In the genomic region with DNA sequence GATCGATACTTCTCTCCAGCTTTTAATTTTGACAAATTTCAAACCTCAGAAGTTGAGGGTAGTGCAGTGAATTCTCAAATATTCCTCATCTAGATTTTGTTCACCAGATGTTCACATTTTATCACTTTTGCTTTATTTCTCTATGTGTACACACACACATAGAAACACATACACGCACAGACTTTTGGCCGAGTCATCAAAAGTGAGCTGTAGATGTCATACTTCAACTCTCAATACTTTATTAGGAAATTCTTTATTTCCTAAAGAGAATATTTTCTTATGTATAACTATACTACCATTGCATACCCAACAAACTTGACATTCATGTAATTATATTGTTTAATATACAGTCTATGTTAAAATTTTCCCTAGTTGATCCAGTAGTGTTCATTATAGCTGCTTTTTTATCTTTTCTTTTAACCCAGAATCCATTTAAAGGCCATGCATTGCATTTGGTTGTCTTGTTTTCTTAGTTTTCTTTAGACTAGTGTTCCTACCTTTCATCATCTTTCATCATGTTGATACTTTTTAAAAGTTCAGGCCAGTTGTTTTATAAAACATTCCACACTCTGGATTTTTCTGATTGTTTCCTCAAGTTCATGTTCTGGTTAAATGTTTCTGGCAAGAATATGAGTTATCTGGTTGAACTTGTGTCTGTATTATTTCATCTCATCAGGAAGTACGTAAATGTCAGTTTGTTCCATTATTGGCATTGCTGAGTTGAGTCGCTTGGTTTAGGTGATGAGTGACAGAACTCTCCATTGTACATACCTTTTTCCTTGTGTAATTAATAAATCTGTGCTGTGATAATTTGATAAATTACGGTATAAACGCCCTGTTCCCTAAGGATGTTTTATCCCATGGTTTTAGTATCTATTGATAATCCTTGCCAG, we compare ENCODE assay signal across 19 cellular contexts.
"Had no signal": no experiment of that assay in that cellular context is flagged by ENCODE, and none has a peak within 500 bp of the region (broad histone marks: within the 10 kb centered on the region; RNA-seq: fewer than 3 reads in every experiment).

No MANE protein-coding gene starts in this region.

- H3K4me3 Mint-ChIP-seq: activated CD4-positive, alpha-beta memory T cell treated with anti-CD3 and anti-CD28 coated beads for 36 hours; activated T-helper 1 cell treated with anti-CD3 and anti-CD28 coated beads, Interleukin-12 subunit alpha, Interleukin-12 subunit beta, Interleukin-2, Interleukin-4 antibody, amounts not matched to agents 30 ng/mL and 10 ng/mL and 1 ng/mL, durations not matched to agents 14 hours and 24 hours and 36 hours; mesothelial cell of epicardium; T-helper 2 cell treated with Interferon-gamma antibody and Interleukin-4, amounts not matched to agents 5 μg/mL and 100 μg/mL, for 36 hours had no signal

- H3K36me3 ChIP-seq: colonic mucosa had no signal

- H3K4me3 ChIP-seq: colonic mucosa, gastroesophageal sphincter, heart right ventricle, lower lobe of right lung, stomach, thoracic aorta, upper lobe of right lung had no signal

- H3K27ac ChIP-seq: colonic mucosa, gastroesophageal sphincter, lower lobe of right lung, stomach, thoracic aorta, upper lobe of right lung had no signal

- H3K27me3 ChIP-seq: colonic mucosa, gastroesophageal sphincter, heart right ventricle, stomach, upper lobe of right lung had no signal

- H3K9me3 Mint-ChIP-seq: activated CD4-positive, alpha-beta memory T cell treated with anti-CD3 and anti-CD28 coated beads for 36 hours; activated T-helper 1 cell treated with anti-CD3 and anti-CD28 coated beads, Interleukin-12 subunit alpha, Interleukin-12 subunit beta, Interleukin-2, Interleukin-4 antibody, amounts not matched to agents 30 ng/mL and 10 ng/mL and 1 ng/mL, durations not matched to agents 14 hours and 24 hours and 36 hours; mesothelial cell of epicardium; T-helper 2 cell treated with Interferon-gamma antibody and Interleukin-4, amounts not matched to agents 5 μg/mL and 100 μg/mL, for 36 hours had no signal

- H3K9me3 ChIP-seq: colonic mucosa, gastroesophageal sphincter, heart right ventricle, lower lobe of right lung, stomach, thoracic aorta, upper lobe of right lung had no signal

- H3K27ac Mint-ChIP-seq: activated CD4-positive, alpha-beta memory T cell treated with anti-CD3 and anti-CD28 coated beads for 36 hours; activated T-helper 1 cell treated with anti-CD3 and anti-CD28 coated beads, Interleukin-12 subunit alpha, Interleukin-12 subunit beta, Interleukin-2, Interleukin-4 antibody, amounts not matched to agents 30 ng/mL and 10 ng/mL and 1 ng/mL, durations not matched to agents 14 hours and 24 hours and 36 hours; mesothelial cell of epicardium; progenitor cell of endocrine pancreas; T-helper 2 cell treated with Interferon-gamma antibody and Interleukin-4, amounts not matched to agents 5 μg/mL and 100 μg/mL, for 36 hours had no signal

- ATAC-seq: gastroesophageal sphincter, left colon, lower lobe of right lung, right cardiac atrium, upper lobe of right lung had no signal

- DNase-seq: activated CD4-positive, alpha-beta memory T cell treated with anti-CD3 and anti-CD28 coated beads for 36 hours; activated naive CD4-positive, alpha-beta T cell; colonic mucosa; effector CD8-positive, alpha-beta T cell; heart right ventricle; left colon; lower lobe of right lung; right cardiac atrium; small intestine; stimulated activated CD4-positive, alpha-beta T cell treated with anti-CD3 and anti-CD28 coated beads, Interleukin-4, amount 100 ng/mL, for 4 hours; stimulated activated CD8-positive, alpha-beta memory T cell treated with anti-CD3 and anti-CD28 coated beads, Interleukin-4, amount 100 ng/mL, for 48 hours; stomach; upper lobe of right lung had no signal

- H3K27me3 Mint-ChIP-seq: activated CD4-positive, alpha-beta memory T cell treated with anti-CD3 and anti-CD28 coated beads for 36 hours; progenitor cell of endocrine pancreas had no signal

- H3K4me1 ChIP-seq: colonic mucosa, lower lobe of right lung, stomach, upper lobe of right lung had no signal
